In genomic region chr12:26197832-26198231, GRCh38 we compare ENCODE assay signal across 13 cellular contexts. TPM values are rescaled to one million over a fixed set of nuclear protein-coding genes. Genes with fewer than 3 reads are reported as not detected.
DNase-seq lines count a peak whose midpoint lies in the region; ATAC-seq and TF ChIP-seq lines count a peak whose summit lies in the region.
"Had no signal": no experiment of that assay in that cellular context is flagged by ENCODE, and none has a peak within 500 bp of the region (broad histone marks: within the 10 kb centered on the region; RNA-seq: fewer than 3 reads in every experiment).

No MANE protein-coding gene starts in this region.

- H3F3A ChIP-seq in GM23338 (replicated peaks; ENCODE audit: low read depth), result no peaks in the 10 kb centered on the region; the same call in 1 of the 2 replicates
- no peaks in the 10 kb centered on the region for H3F3A ChIP-seq in PC-3 (ENCODE audit: low read length, unreplicated experiment)

- H3K4me3 ChIP-seq in GM23338 (no peak overlapping the region), PC-3 (ENCODE audit: low read length) (no peak overlapping the region)
- H3K4me3 ChIP-seq: pancreas had no signal

- H3K4me1 Mint-ChIP-seq in GM23338 (peaks cover 8% of the 10 kb centered on the region; the same call in 2 of the 3 replicates), glutamatergic neuron (ENCODE audit: low read depth, unreplicated experiment) (peaks cover 15% of the 10 kb centered on the region)
- H3K4me1 Mint-ChIP-seq in stimulated activated effector memory CD8-positive, alpha-beta T cell treated with anti-CD3 and anti-CD28 coated beads, Interleukin-12 subunit alpha, Interleukin-12 subunit beta, amount 100 ng/mL, for 72 hours, result no peaks in the 10 kb centered on the region
- H3K4me1 Mint-ChIP-seq: activated T-helper 17 cell treated with anti-CD3 and anti-CD28 coated beads, Interleukin-2, amount 50 U/mL, for 72 hours had no signal

- H3K27ac Mint-ChIP-seq in GM23338 (no peak overlapping the region), glutamatergic neuron (ENCODE audit: unreplicated experiment) (peak overlapping the region; percentile 76)
- no peak overlapping the region for H3K27ac Mint-ChIP-seq in stimulated activated effector memory CD8-positive, alpha-beta T cell treated with anti-CD3 and anti-CD28 coated beads, Interleukin-12 subunit alpha, Interleukin-12 subunit beta, amount 100 ng/mL, for 72 hours
- H3K27ac Mint-ChIP-seq: activated T-helper 17 cell treated with anti-CD3 and anti-CD28 coated beads, Interleukin-2, amount 50 U/mL, for 72 hours had no signal

- CTCF ChIA-PET in PC-3 (lab: Charles Lee), result interaction anchor here (0.6 kb wide), 1 partner anchor 454 kb away, joined by 6 read pairs; no protein-coding TSS in a partner anchor

- H3K9ac ChIP-seq in PC-3 (ENCODE audit: low read length), result no peak overlapping the region

- TF ChIP-seq CTCF in GM23338 (conservative IDR thresholded peaks at IDR 0.05; ENCODE audit: low read depth in 2 of 2) (no peak), PC-3 (conservative IDR thresholded peaks at IDR 0.05; ENCODE audit: low read depth, low read length) (no peak), glutamatergic neuron (IDR thresholded peaks at IDR 0.05; ENCODE audit: partially characterized antibody, unreplicated experiment) (no peak)

- no peak for DNase-seq in GM23338 (ENCODE audit: low spot score)
- DNase-seq in PC-3, result peak; percentile 36
- no peak for DNase-seq in glutamatergic neuron
- DNase-seq in stimulated activated effector memory CD8-positive, alpha-beta T cell treated with anti-CD3 and anti-CD28 coated beads, Interleukin-12 subunit alpha, Interleukin-12 subunit beta, amount 100 ng/mL, for 72 hours (ENCODE audit: low spot score in 2 of 2), result no peak
- no peak for DNase-seq in Kasumi-1 (lab: John Stamatoyannopoulos, UW)
- DNase-seq in HPDE6-E6E7 (ENCODE audit: extremely low spot score), result no peak
- no peak for DNase-seq in NOMO-1 treated with dmso at 0.1 percent for 144 hours (lab: John Stamatoyannopoulos, UW; ENCODE audit: unreplicated experiment)
- DNase-seq: activated CD4-positive, alpha-beta T cell treated with anti-CD3 and anti-CD28 coated beads, Interleukin-2, amount 50 U/mL, for 4 hours; effector CD8-positive, alpha-beta T cell; NCI-H69; SIG-M5 had no signal

- H3K9me3 Mint-ChIP-seq in GM23338 (no peaks in the 10 kb centered on the region), glutamatergic neuron (ENCODE audit: unreplicated experiment) (peaks cover 3% of the 10 kb centered on the region)
- no peaks in the 10 kb centered on the region for H3K9me3 Mint-ChIP-seq in stimulated activated effector memory CD8-positive, alpha-beta T cell treated with anti-CD3 and anti-CD28 coated beads, Interleukin-12 subunit alpha, Interleukin-12 subunit beta, amount 100 ng/mL, for 72 hours
- H3K9me3 Mint-ChIP-seq: activated T-helper 17 cell treated with anti-CD3 and anti-CD28 coated beads, Interleukin-2, amount 50 U/mL, for 72 hours had no signal

- H4K20me1 ChIP-seq in GM23338 (replicated peaks; ENCODE audit: insufficient read depth), result no peaks in the 10 kb centered on the region
- no peaks in the 10 kb centered on the region for H4K20me1 ChIP-seq in PC-3 (ENCODE audit: low read length)

- H3K27me3 Mint-ChIP-seq in GM23338 (ENCODE audit: insufficient read depth, low read depth, poor library complexity) (peaks cover 25% of the 10 kb centered on the region), glutamatergic neuron (ENCODE audit: unreplicated experiment) (peaks cover 2% of the 10 kb centered on the region)

- H3K4me1 ChIP-seq in GM23338 (ENCODE audit: insufficient read depth) (peaks cover 15% of the 10 kb centered on the region), PC-3 (ENCODE audit: insufficient read depth, low read length) (peaks cover 36% of the 10 kb centered on the region)

- POLR2A ChIA-PET in PC-3 (lab: Charles Lee; ENCODE audit: unreplicated experiment), result no interaction called here

- intact Hi-C loops in PC-3 (cut with micrococcal nuclease), result loop anchor here (2.0 to 5.0 kb wide), 2 partner anchors 49 to 71 kb away; no protein-coding TSS in a partner anchor

- ATAC-seq in GM23338 (no peak), PC-3 (no peak)
- ATAC-seq in stimulated activated effector memory CD8-positive, alpha-beta T cell treated with anti-CD3 and anti-CD28 coated beads, Interleukin-12 subunit alpha, Interleukin-12 subunit beta, amount 100 ng/mL, for 72 hours, result peak; percentile 13
- ATAC-seq: activated T-helper 17 cell treated with anti-CD3 and anti-CD28 coated beads, Interleukin-2, amount 50 U/mL, for 72 hours had no signal

- H3K27ac ChIP-seq in GM23338 (ENCODE audit: low read depth), result no peak overlapping the region
- H3K27ac ChIP-seq in PC-3 (ENCODE audit: low read length), result no peak overlapping the region
- H3K27ac ChIP-seq: pancreas had no signal

- H3K79me2 ChIP-seq in GM23338 (replicated peaks; ENCODE audit: insufficient read depth) (no peaks in the 10 kb centered on the region), PC-3 (ENCODE audit: low read length) (0 out of 2 replicates have a peak, but pooled peaks cover 6% of the 10 kb centered on the region)

- no TSS peak for BruUV-seq in PC-3 (replicated peaks; lab: Mats Ljungman, UMichigan)

- H3K9me3 ChIP-seq in PC-3 (ENCODE audit: low read length), result no peaks in the 10 kb centered on the region
- H3K9me3 ChIP-seq: pancreas had no signal

- no peaks in the 10 kb centered on the region for H3K36me3 ChIP-seq in GM23338 (ENCODE audit: insufficient read depth)
- no peaks in the 10 kb centered on the region for H3K36me3 ChIP-seq in PC-3 (ENCODE audit: low read depth, low read length)
- H3K36me3 ChIP-seq: pancreas had no signal

- 0 out of 2 replicates have a peak overlapping the region, but pooled peaks have one; percentile 12 for H2AFZ ChIP-seq in GM23338
- no peak overlapping the region for H2AFZ ChIP-seq in PC-3 (ENCODE audit: low read length)

- no peak overlapping the region for H3K4me3 Mint-ChIP-seq in GM23338
- peak overlapping the region; percentile 6 for H3K4me3 Mint-ChIP-seq in glutamatergic neuron (ENCODE audit: unreplicated experiment)
- no peak overlapping the region for H3K4me3 Mint-ChIP-seq in stimulated activated effector memory CD8-positive, alpha-beta T cell treated with anti-CD3 and anti-CD28 coated beads, Interleukin-12 subunit alpha, Interleukin-12 subunit beta, amount 100 ng/mL, for 72 hours
- H3K4me3 Mint-ChIP-seq: activated T-helper 17 cell treated with anti-CD3 and anti-CD28 coated beads, Interleukin-2, amount 50 U/mL, for 72 hours had no signal

- H3K27me3 ChIP-seq in GM23338 (ENCODE audit: insufficient read depth) (peaks cover 56% of the 10 kb centered on the region), PC-3 (ENCODE audit: low read length) (no peaks in the 10 kb centered on the region)
- H3K27me3 ChIP-seq: pancreas had no signal

- H3K36me3 Mint-ChIP-seq in GM23338 (ENCODE audit: low read depth) (no peaks in the 10 kb centered on the region), glutamatergic neuron (ENCODE audit: unreplicated experiment) (no peaks in the 10 kb centered on the region)
- H3K36me3 Mint-ChIP-seq in stimulated activated effector memory CD8-positive, alpha-beta T cell treated with anti-CD3 and anti-CD28 coated beads, Interleukin-12 subunit alpha, Interleukin-12 subunit beta, amount 100 ng/mL, for 72 hours, result no peaks in the 10 kb centered on the region

- H3K9me2 ChIP-seq in GM23338 (ENCODE audit: insufficient read depth) (no peaks in the 10 kb centered on the region), PC-3 (replicated peaks; ENCODE audit: low read length) (no peaks in the 10 kb centered on the region)

- no peak overlapping the region for H3K4me2 ChIP-seq in GM23338
- 0 out of 2 replicates have a peak overlapping the region, but pooled peaks have one; percentile 32 for H3K4me2 ChIP-seq in PC-3 (ENCODE audit: low read length)

TF ChIP-seq in GM23338, 12 proteins besides CTCF, POLR2A, EP300 and RAD21:
- TF ChIP-seq ZNF114 (CRISPR knock-in tag; IDR thresholded peaks at IDR 0.05) (no peak), JUNB (IDR thresholded peaks at IDR 0.05; ENCODE audit: unreplicated experiment) (no peak), POLR2AphosphoS5 (IDR thresholded peaks at IDR 0.05; ENCODE audit: low read depth) (no peak), NANOG (IDR thresholded peaks at IDR 0.05; ENCODE audit: borderline replicate concordance) (no peak), STAT1 (IDR thresholded peaks at IDR 0.05; ENCODE audit: unreplicated experiment) (no peak), EZH2 (IDR thresholded peaks at IDR 0.05; ENCODE audit: low read depth, unreplicated experiment) (no peak), ZNF331 (CRISPR knock-in tag; IDR thresholded peaks at IDR 0.05; ENCODE audit: low read depth) (no peak), REST (IDR thresholded peaks at IDR 0.05; ENCODE audit: unreplicated experiment) (no peak)

RNA-seq across cellular contexts. Expression of gene SSPN, which starts 2.5 kb away (rescaled TPM):
- 1.1 and 3.1 TPM in 2 replicates for total RNA-seq in GM23338 (2014; rRNA removed; shearing (Covaris generic))
- polyA plus RNA-seq in GM23338 (2016; fragmentation: Nextera tagmentation; extraction: Ambion mirVana), result 2.3 and 2.8 TPM in 2 replicates
- total RNA-seq in PC-3 (2014; rRNA removed), result 11.2 and 11.9 TPM in 2 replicates
- total RNA-seq in glutamatergic neuron (ENCODE audit: unreplicated experiment), result 0.91 TPM
- total RNA-seq: activated T-helper 17 cell treated with anti-CD3 and anti-CD28 coated beads, Interleukin-2, amount 50 U/mL, for 72 hours had no signal
